In genomic region chr16:17367932-17368331, GRCh38 we compare ENCODE assay signal across 10 cellular contexts.
A peak's percentile ranks its signal among the peaks of the same experiment; 100 is the strongest.
DNase-seq lines count a peak whose midpoint lies in the region; ATAC-seq, FAIRE-seq and TF ChIP-seq lines count a peak whose summit lies in the region.
"Had no signal": no experiment of that assay in that cellular context is flagged by ENCODE, and none has a peak within 500 bp of the region (broad histone marks: within the 10 kb centered on the region; RNA-seq: fewer than 3 reads in every experiment).

No MANE protein-coding gene starts in this region.

- H3K4me2 ChIP-seq in K562 (ENCODE audit: insufficient read depth, low read length): no peak overlapping the region

- in situ Hi-C loops in K562 (cut with MboI): no loop called here

- no peaks in the 10 kb centered on the region for H3K27me3 ChIP-seq in CD4-positive, alpha-beta memory T cell (ENCODE audit: insufficient read depth, low read length)
- H3K27me3 ChIP-seq in K562 (ENCODE audit: control insufficient read depth in 2 of 2, insufficient read depth in 2 of 2, low read length in 2 of 2): peaks cover 11 to 45% of the 10 kb centered on the region in 2 experiments; a peak in 4 of 5 replicates

- peaks cover 3% of the 10 kb centered on the region for H3K9me1 ChIP-seq in K562 (ENCODE audit: control insufficient read depth, insufficient read depth, low read length)

- H3K9me3 Mint-ChIP-seq in CD4-positive, alpha-beta memory T cell: peaks cover 0 to 2% (median 0%) of the 10 kb centered on the region in 8 donors
- H3K9me3 Mint-ChIP-seq in IgD-negative memory B cell (peaks cover 0 to 3% (median 1%) of the 10 kb centered on the region in 3 donors), nephron progenitor cell (no peaks in the 10 kb centered on the region)

- no peaks in the 10 kb centered on the region for H3K36me3 ChIP-seq in CD4-positive, alpha-beta memory T cell (ENCODE audit: insufficient read depth, low read length)
- H3K36me3 ChIP-seq in K562 (ENCODE audit: control insufficient read depth, insufficient read depth, low read length): no peaks in the 10 kb centered on the region
- H3K36me3 ChIP-seq: SJCRH30 had no signal

- TF ChIP-seq CTCF in K562 (IDR thresholded peaks at IDR 0.05 in 2 of 3, conservative IDR thresholded peaks at IDR 0.05 in 1 of 3; ENCODE audit: insufficient read depth in 2 of 3, low read depth in 1 of 3, low read length in 3 of 3): 0 out of 6 replicates have a peak, but pooled peaks of 2 of the 3 experiments have one; percentile 6 to 20
- TF ChIP-seq CTCF in nephron progenitor cell (IDR thresholded peaks at IDR 0.05): no peak

- no peak for FAIRE-seq in K562 (lab: Jason Lieb, UNC)

- H3K4me1 ChIP-seq in CD4-positive, alpha-beta memory T cell (ENCODE audit: insufficient read depth, low read length): peaks cover 100% of the 10 kb centered on the region
- no peaks in the 10 kb centered on the region for H3K4me1 ChIP-seq in K562 (replicated peaks in 1 of 2; ENCODE audit: control insufficient read depth in 2 of 2, insufficient read depth in 2 of 2, low read length in 2 of 2)
- H3K4me1 ChIP-seq: SJCRH30 had no signal

- no peaks in the 10 kb centered on the region for H3K9me3 ChIP-seq in CD4-positive, alpha-beta memory T cell (ENCODE audit: control insufficient read depth in 1 of 2, low read length in 2 of 2)
- H3K9me3 ChIP-seq in K562 (replicated peaks; ENCODE audit: control insufficient read depth, insufficient read depth, low read depth, low read length): no peaks in the 10 kb centered on the region
- H3K9me3 ChIP-seq: SJCRH30 had no signal

- WGBS in K562 (ENCODE audit: insufficient coverage, low coverage, missing lambda C conversion rate): 0% methylated on average over 9 of the region's 10 CpGs

- TF ChIP-seq POLR2A in K562 (conservative IDR thresholded peaks at IDR 0.05): no peak

- no peak overlapping the region for H2AFZ ChIP-seq in K562 (ENCODE audit: low read depth, low read length)

- peaks cover 0 to 4% of the 10 kb centered on the region in 2 donors for H3K36me3 Mint-ChIP-seq in CD4-positive, alpha-beta memory T cell
- H3K36me3 Mint-ChIP-seq in IgD-negative memory B cell (peaks cover 5% of the 10 kb centered on the region), nephron progenitor cell (ENCODE audit: low read depth) (no peaks in the 10 kb centered on the region)

- no peaks in the 10 kb centered on the region for H3K27me3 Mint-ChIP-seq in CD4-positive, alpha-beta memory T cell
- H3K27me3 Mint-ChIP-seq in IgD-negative memory B cell: peaks cover 1% of the 10 kb centered on the region
- H3K27me3 Mint-ChIP-seq in nephron progenitor cell (ENCODE audit: low read depth, poor library complexity): peaks cover 35% of the 10 kb centered on the region

- H3K9ac ChIP-seq in K562 (ENCODE audit: insufficient read depth in 1 of 2, low read depth in 2 of 2, low read length in 2 of 2): no peak overlapping the region

- ATAC-seq in K562 (peak; percentile 41; the same call in 1 of the 3 replicates), GM18858 (IDR thresholded peaks at IDR 0.05; ENCODE audit: unreplicated experiment) (no peak), HG03460 (IDR thresholded peaks at IDR 0.05; ENCODE audit: unreplicated experiment) (no peak), HG03095 (IDR thresholded peaks at IDR 0.05; ENCODE audit: unreplicated experiment) (no peak), GM21723 (IDR thresholded peaks at IDR 0.05; ENCODE audit: unreplicated experiment) (no peak)
- ATAC-seq: HCT116 had no signal

- peaks cover 86 to 100% (median 94%) of the 10 kb centered on the region in 4 donors for H3K4me1 Mint-ChIP-seq in CD4-positive, alpha-beta memory T cell
- H3K4me1 Mint-ChIP-seq in IgD-negative memory B cell: peaks cover 44 to 74% (median 61%) of the 10 kb centered on the region in 3 donors
- H3K4me1 Mint-ChIP-seq in nephron progenitor cell: peaks cover 42% of the 10 kb centered on the region

- H3K27ac ChIP-seq in CD4-positive, alpha-beta memory T cell (ENCODE audit: low read depth, low read length): peak overlapping the region; percentile 70
- H3K27ac ChIP-seq in K562 (ENCODE audit: extremely low read depth, low read depth, low read length): no peak overlapping the region
- H3K27ac ChIP-seq: SJCRH30 had no signal

- DNase-seq in CD4-positive, alpha-beta memory T cell: no peak
- DNase-seq in K562 (ENCODE audit: extremely low read depth in 1 of 4, low spot score in 3 of 4) (peak; percentile 5 to 25 (median 24)), nephron progenitor cell (peak; percentile 33)

- POLR2A ChIA-PET in CD4-positive, alpha-beta memory T cell (lab: Charles Lee; ENCODE audit: partially characterized antibody): interaction anchor here (1.1 to 10.4 kb wide), 6 partner anchors 10 to 100 kb away, joined by 3 to 201 read pairs (median 22); no protein-coding TSS in a partner anchor
- POLR2A ChIA-PET in K562 (lab: Yijun Ruan, JAX): no interaction called here

- no peak overlapping the region for H3K4me3 ChIP-seq in CD4-positive, alpha-beta memory T cell (ENCODE audit: low read length in 2 of 2)
- H3K4me3 ChIP-seq in K562: no peak overlapping the region
- H3K4me3 ChIP-seq: SJCRH30 had no signal

- no TSS peak for BruUV-seq in K562 (replicated peaks; lab: Mats Ljungman, UMichigan)

- peak overlapping the region; percentile 88 to 100 (median 99) for H3K27ac Mint-ChIP-seq in CD4-positive, alpha-beta memory T cell
- H3K27ac Mint-ChIP-seq in IgD-negative memory B cell (peak overlapping the region in 2 of 3 donors; percentile 89 to 90), nephron progenitor cell (no peak overlapping the region)

- CTCF ChIA-PET in CD4-positive, alpha-beta memory T cell (lab: Charles Lee; ENCODE audit: partially characterized antibody): interaction anchor here (0.6 to 6.1 kb wide), 6 partner anchors 8 to 239 kb away, joined by 5 to 46 read pairs (median 14); no protein-coding TSS in a partner anchor
- CTCF ChIA-PET in K562 (lab: Yijun Ruan, JAX; ENCODE audit: low intra/inter-chr PET ratio): no interaction called here

- peak overlapping the region; percentile 10 to 96 (median 68) for H3K4me3 Mint-ChIP-seq in CD4-positive, alpha-beta memory T cell
- H3K4me3 Mint-ChIP-seq in IgD-negative memory B cell (peak overlapping the region; percentile 34 to 74 (median 46)), nephron progenitor cell (no peak overlapping the region)

- H4K20me1 ChIP-seq in K562 (replicated peaks; ENCODE audit: control insufficient read depth, insufficient read depth, low read length): peaks cover 3% of the 10 kb centered on the region; the same call in 1 of the 2 replicates

- intact Hi-C loops in CD4-positive, alpha-beta memory T cell (cut with micrococcal nuclease): loop anchor here (2.0 to 10.0 kb wide), 4 partner anchors 49 to 1697 kb away; partner anchors contain the start of gene COQ7
- intact Hi-C loops in K562 (cut with micrococcal nuclease): no loop called here

- no peak for TF ChIP-seq EP300 in K562 (IDR thresholded peaks at IDR 0.05; ENCODE audit: low read length)

- H3K79me2 ChIP-seq in K562 (ENCODE audit: control insufficient read depth, insufficient read depth, low read length): no peaks in the 10 kb centered on the region

- no peak for TF ChIP-seq RAD21 in K562 (CRISPR knock-in tag; conservative IDR thresholded peaks at IDR 0.05 in 1 of 2, IDR thresholded peaks at IDR 0.05 in 1 of 2)

TF ChIP-seq in K562, 482 proteins besides CTCF, POLR2A, EP300 and RAD21:
- TF ChIP-seq ZNF324 (CRISPR knock-in tag; IDR thresholded peaks at IDR 0.05) (no peak), SIN3A (IDR thresholded peaks at IDR 0.05; ENCODE audit: borderline replicate concordance in 2 of 2, control insufficient read depth in 1 of 2, low read depth in 2 of 2, low read length in 2 of 2) (no peak), TBP (optimal IDR thresholded peaks at IDR 0.05; ENCODE audit: low read depth, low read length) (no peak), NFIC (IDR thresholded peaks at IDR 0.05) (peak; percentile 25; the same call in 1 of the 2 replicates), SREBF1 (IDR thresholded peaks at IDR 0.05; ENCODE audit: borderline replicate concordance, low read depth, low read length) (no peak), RB1 (IDR thresholded peaks at IDR 0.05; ENCODE audit: low read depth) (no peak)

Comparison
In these comparisons a context has a peak if more than half of its experiments do, and no peak if none do; other contexts are left out.
1. DNase-seq: peak in K562 (4 of 4) and nephron progenitor cell (single experiment); none in CD4-positive, alpha-beta memory T cell (0 of 5).